10 cellular contexts compared by ENCODE assay signal in the genomic region with DNA sequence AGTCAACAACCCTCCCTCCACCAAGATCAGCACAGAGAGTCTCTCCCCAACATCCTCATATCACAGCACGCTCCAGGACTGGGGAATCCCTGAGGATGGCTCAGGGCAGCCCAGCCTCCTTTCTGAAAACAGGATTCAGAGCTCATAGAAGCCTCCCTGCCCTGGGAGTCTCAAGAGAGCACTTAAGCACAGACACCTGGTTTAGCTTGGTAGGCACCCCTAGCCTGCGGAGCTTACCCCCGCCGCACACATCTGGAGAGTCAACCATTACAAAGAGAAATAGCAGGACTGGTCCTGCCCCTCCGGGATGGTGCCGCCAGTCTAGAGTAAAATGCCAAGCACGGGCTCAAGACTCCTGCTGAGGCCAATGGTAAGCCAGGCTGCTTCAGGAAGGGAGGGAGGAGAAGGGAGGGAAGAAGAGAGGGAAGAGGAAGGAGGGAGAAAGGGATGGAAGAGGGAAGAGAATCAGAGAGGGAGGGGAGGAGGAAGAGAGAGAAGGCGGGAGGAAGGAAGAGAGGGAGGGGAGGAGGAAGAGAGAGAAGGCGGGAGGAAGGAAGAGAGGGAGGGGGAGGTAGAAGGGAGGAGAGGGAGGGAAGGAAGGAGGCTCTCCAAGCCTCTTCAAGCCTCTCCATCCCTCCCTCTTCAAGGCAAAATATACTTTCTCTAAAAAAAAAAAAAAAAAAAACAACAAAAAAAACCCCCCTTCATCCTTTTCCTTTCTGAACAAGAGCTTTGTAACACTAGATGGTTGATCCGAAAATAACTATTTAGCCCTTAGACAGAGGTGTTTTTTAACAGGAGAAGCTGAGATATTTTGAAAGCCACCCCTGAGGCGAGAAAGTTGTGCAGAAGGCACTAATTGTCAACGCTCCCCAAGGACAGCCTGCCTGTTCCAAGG.
DNase-seq lines count a peak whose midpoint lies in the region; ATAC-seq, FAIRE-seq and TF ChIP-seq lines count a peak whose summit lies in the region.
"Had no signal": no experiment of that assay in that cellular context is flagged by ENCODE, and none has a peak within 500 bp of the region (broad histone marks: within the 10 kb centered on the region; RNA-seq: fewer than 3 reads in every experiment).

No MANE protein-coding gene starts in this region.

- no peak for TF ChIP-seq RAD21 in K562 (CRISPR knock-in tag; conservative IDR thresholded peaks at IDR 0.05 in 1 of 2, IDR thresholded peaks at IDR 0.05 in 1 of 2)

- WGBS in K562 (ENCODE audit: insufficient coverage, low coverage, missing lambda C conversion rate), result 22% methylated on average over 11 of the region's 12 CpGs
- 41% methylated on average over 12 of the region's 12 CpGs for WGBS in suprapubic skin

- in situ Hi-C loops in K562 (cut with MboI), result no loop called here

- peak overlapping the region in 1 of 2 experiments; percentile 81; a peak in 3 of 4 replicates for H3K9ac ChIP-seq in K562 (ENCODE audit: insufficient read depth in 1 of 2, low read depth in 2 of 2, low read length in 2 of 2)

- no peak for FAIRE-seq in K562 (lab: Jason Lieb, UNC)

- TF ChIP-seq CTCF in K562 (IDR thresholded peaks at IDR 0.05 in 2 of 3, conservative IDR thresholded peaks at IDR 0.05 in 1 of 3; ENCODE audit: insufficient read depth in 2 of 3, low read depth in 1 of 3, low read length in 3 of 3) (no peak), suprapubic skin (IDR thresholded peaks at IDR 0.05) (no peak)

- intact Hi-C loops in K562 (cut with micrococcal nuclease), result no loop called here

- H4K20me1 ChIP-seq in K562 (replicated peaks; ENCODE audit: control insufficient read depth, insufficient read depth, low read length), result no peaks in the 10 kb centered on the region; the same call in 1 of the 2 replicates

- H3K4me1 ChIP-seq in K562 (replicated peaks in 1 of 2; ENCODE audit: control insufficient read depth in 2 of 2, insufficient read depth in 2 of 2, low read length in 2 of 2) (peaks cover 11% of the 10 kb centered on the region in 2 experiments; a peak in 4 of 5 replicates), suprapubic skin (peaks cover 42% of the 10 kb centered on the region)

- peak overlapping the region; percentile 33; the same call in 1 of the 2 replicates for H3K4me2 ChIP-seq in K562 (ENCODE audit: insufficient read depth, low read length)

- no peak overlapping the region for H3K27ac ChIP-seq in K562 (ENCODE audit: extremely low read depth, low read depth, low read length)
- H3K27ac ChIP-seq in suprapubic skin, result no peak overlapping the region

- no peak overlapping the region for H3K4me3 ChIP-seq in K562
- H3K4me3 ChIP-seq in iPS-18c (ENCODE audit: insufficient read depth, low read depth, low read length), result peak overlapping the region; percentile 41
- H3K4me3 ChIP-seq in suprapubic skin, result peak overlapping the region; percentile 17

- H3K36me3 ChIP-seq in K562 (ENCODE audit: control insufficient read depth, insufficient read depth, low read length) (no peaks in the 10 kb centered on the region), suprapubic skin (no peaks in the 10 kb centered on the region)

- POLR2A ChIA-PET in K562 (lab: Yijun Ruan, JAX), result interaction anchor here (0.5 to 1.7 kb wide), 6 partner anchors 13 to 49 kb away, joined by 3 to 5 read pairs (median 4); no protein-coding TSS in a partner anchor

- ATAC-seq in K562 (no peak), GM19397 (IDR thresholded peaks at IDR 0.05; ENCODE audit: unreplicated experiment) (no peak)
- ATAC-seq: T-helper 17 cell had no signal

- no peaks in the 10 kb centered on the region for H3K79me2 ChIP-seq in K562 (ENCODE audit: control insufficient read depth, insufficient read depth, low read length)

- peak; percentile 26 for DNase-seq in NCI-H2227 (lab: John Stamatoyannopoulos, UW; ENCODE audit: unreplicated experiment)
- DNase-seq in NCI-H2227 treated with DMSO at 0.1 percent for 48 hours (lab: John Stamatoyannopoulos, UW), result no peak
- no peak for DNase-seq in K562 (ENCODE audit: extremely low read depth in 1 of 4, low spot score in 3 of 4)
- peak in 1 of 2 donors; percentile 55 for DNase-seq in suprapubic skin (ENCODE audit: low spot score in 2 of 2)
- no peak for DNase-seq in central memory CD4-positive, alpha-beta T cell
- DNase-seq in SHP77 (lab: John Stamatoyannopoulos, UW), result no peak
- DNase-seq: activated naive CD4-positive, alpha-beta T cell; T-helper 17 cell had no signal

- TF ChIP-seq EP300 in K562 (IDR thresholded peaks at IDR 0.05; ENCODE audit: low read length) (no peak), suprapubic skin (IDR thresholded peaks at IDR 0.05) (no peak)

- H3K9me3 ChIP-seq in K562 (replicated peaks; ENCODE audit: control insufficient read depth, insufficient read depth, low read depth, low read length), result no peaks in the 10 kb centered on the region
- H3K9me3 ChIP-seq in iPS-18c (ENCODE audit: control insufficient read depth, insufficient read depth, low read length), result no peaks in the 10 kb centered on the region
- no peaks in the 10 kb centered on the region for H3K9me3 ChIP-seq in suprapubic skin

- no peak for TF ChIP-seq POLR2A in K562 (conservative IDR thresholded peaks at IDR 0.05)
- TF ChIP-seq POLR2A in suprapubic skin (IDR thresholded peaks at IDR 0.05), result no peak

- no TSS peak for BruUV-seq in K562 (replicated peaks; lab: Mats Ljungman, UMichigan)

- no peak overlapping the region for H2AFZ ChIP-seq in K562 (ENCODE audit: low read depth, low read length)

- CTCF ChIA-PET in K562 (lab: Yijun Ruan, JAX; ENCODE audit: low intra/inter-chr PET ratio), result no interaction called here

- no peaks in the 10 kb centered on the region for H3K9me1 ChIP-seq in K562 (ENCODE audit: control insufficient read depth, insufficient read depth, low read length)

- H3K27me3 ChIP-seq in K562 (ENCODE audit: control insufficient read depth in 2 of 2, insufficient read depth in 2 of 2, low read length in 2 of 2), result peaks cover 15 to 36% of the 10 kb centered on the region in 2 experiments; a peak in 4 of 5 replicates
- no peaks in the 10 kb centered on the region for H3K27me3 ChIP-seq in suprapubic skin

TF ChIP-seq in K562, 482 proteins besides CTCF, POLR2A, EP300 and RAD21:
- no peak for TF ChIP-seq TSC22D4 (tag; IDR thresholded peaks at IDR 0.05)
- TF ChIP-seq, protein P1, sequence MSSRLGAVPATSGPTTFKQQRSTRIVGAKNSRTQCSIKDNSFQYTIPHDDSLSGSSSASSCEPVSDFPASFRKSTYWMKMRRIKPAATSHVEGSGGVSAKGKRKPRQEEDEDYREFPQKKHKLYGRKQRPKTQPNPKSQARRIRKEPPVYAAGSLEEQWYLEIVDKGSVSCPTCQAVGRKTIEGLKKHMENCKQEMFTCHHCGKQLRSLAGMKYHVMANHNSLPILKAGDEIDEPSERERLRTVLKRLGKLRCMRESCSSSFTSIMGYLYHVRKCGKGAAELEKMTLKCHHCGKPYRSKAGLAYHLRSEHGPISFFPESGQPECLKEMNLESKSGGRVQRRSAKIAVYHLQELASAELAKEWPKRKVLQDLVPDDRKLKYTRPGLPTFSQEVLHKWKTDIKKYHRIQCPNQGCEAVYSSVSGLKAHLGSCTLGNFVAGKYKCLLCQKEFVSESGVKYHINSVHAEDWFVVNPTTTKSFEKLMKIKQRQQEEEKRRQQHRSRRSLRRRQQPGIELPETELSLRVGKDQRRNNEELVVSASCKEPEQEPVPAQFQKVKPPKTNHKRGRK (tag; IDR thresholded peaks at IDR 0.05), result peak; percentile 65; the same call in 1 of the 2 replicates
